ENCODE assay signal across 1 cellular context in genomic region chrX:151970661-151971060, GRCh38.
A peak's percentile ranks its signal among the peaks of the same experiment; 100 is the strongest.
TF ChIP-seq lines count a peak whose summit lies in the region.

No MANE protein-coding gene starts in this region.

TF ChIP-seq in HepG2, 621 proteins besides CTCF, POLR2A, EP300 and RAD21 (continued from another document and continues in another):
- TF ChIP-seq HNF4A (CRISPR knock-in tag; IDR thresholded peaks at IDR 0.05) (peak; percentile 75), FOXM1 (CRISPR knock-in tag; IDR thresholded peaks at IDR 0.05) (no peak), RFXANK (CRISPR knock-in tag; IDR thresholded peaks at IDR 0.05) (no peak), THRA (CRISPR knock-in tag; IDR thresholded peaks at IDR 0.05; ENCODE audit: borderline replicate concordance) (peak; percentile 49; the same call in 1 of the 2 replicates), CBX1 (IDR thresholded peaks at IDR 0.05; ENCODE audit: low read depth) (no peak), ZNF572 (CRISPR knock-in tag; IDR thresholded peaks at IDR 0.05) (no peak), ZNF782 (CRISPR knock-in tag; IDR thresholded peaks at IDR 0.05; ENCODE audit: borderline replicate concordance) (no peak), ZBTB40 (IDR thresholded peaks at IDR 0.05) (no peak), ZBTB40 (CRISPR knock-in tag; IDR thresholded peaks at IDR 0.05) (no peak), ARID3A (IDR thresholded peaks at IDR 0.05; ENCODE audit: low read depth, low read length) (0 out of 2 replicates have a peak, but pooled peaks have one; percentile 26), HIC2 (CRISPR knock-in tag; IDR thresholded peaks at IDR 0.05; ENCODE audit: low read depth) (no peak), ZZZ3 (CRISPR knock-in tag; IDR thresholded peaks at IDR 0.05; ENCODE audit: borderline replicate concordance) (no peak), MIER3 (CRISPR knock-in tag; IDR thresholded peaks at IDR 0.05; ENCODE audit: borderline replicate concordance) (peak; percentile 67; the same call in 1 of the 2 replicates), GMEB2 (CRISPR knock-in tag; IDR thresholded peaks at IDR 0.05; ENCODE audit: low read depth) (no peak), ZSCAN5A (CRISPR knock-in tag; IDR thresholded peaks at IDR 0.05; ENCODE audit: borderline replicate concordance) (no peak; the same call in 1 of the 2 replicates), ARHGAP35 (CRISPR knock-in tag; IDR thresholded peaks at IDR 0.05; ENCODE audit: borderline replicate concordance) (no peak), ZNF615 (CRISPR knock-in tag; IDR thresholded peaks at IDR 0.05; ENCODE audit: borderline replicate concordance) (no peak), ZNF124 (CRISPR knock-in tag; IDR thresholded peaks at IDR 0.05) (0 out of 2 replicates have a peak, but pooled peaks have one; percentile 37), UBTF (CRISPR knock-in tag; IDR thresholded peaks at IDR 0.05) (peak; percentile 45; the same call in 1 of the 2 replicates), ZNF451 (CRISPR knock-in tag; IDR thresholded peaks at IDR 0.05) (no peak), XRCC5 (optimal IDR thresholded peaks at IDR 0.05; ENCODE audit: low read length) (peak; percentile 35), SRSF4 (IDR thresholded peaks at IDR 0.05; ENCODE audit: low read depth, low read length, poor library complexity, severe bottlenecking) (no peak), ZMYM4 (CRISPR knock-in tag; IDR thresholded peaks at IDR 0.05) (peak; percentile 47; the same call in 1 of the 2 replicates), ZNF17 (CRISPR knock-in tag; IDR thresholded peaks at IDR 0.05) (no peak), ZFX (CRISPR knock-in tag; IDR thresholded peaks at IDR 0.05; ENCODE audit: low read depth) (peak; percentile 35; the same call in 1 of the 2 replicates), ZNF792 (CRISPR knock-in tag; IDR thresholded peaks at IDR 0.05) (peak; percentile 48; the same call in 1 of the 2 replicates), ZNF619 (CRISPR knock-in tag; IDR thresholded peaks at IDR 0.05) (no peak), NFE2L1 (CRISPR knock-in tag; IDR thresholded peaks at IDR 0.05; ENCODE audit: borderline replicate concordance) (no peak), RFX1 (IDR thresholded peaks at IDR 0.05) (no peak), ZNF383 (CRISPR knock-in tag; IDR thresholded peaks at IDR 0.05; ENCODE audit: borderline replicate concordance) (no peak), ZNF20 (CRISPR knock-in tag; IDR thresholded peaks at IDR 0.05) (no peak), LRRFIP1 (CRISPR knock-in tag; conservative IDR thresholded peaks at IDR 0.05) (no peak), REXO4 (CRISPR knock-in tag; IDR thresholded peaks at IDR 0.05; ENCODE audit: borderline replicate concordance) (no peak), ZNF773 (CRISPR knock-in tag; IDR thresholded peaks at IDR 0.05; ENCODE audit: borderline replicate concordance) (no peak), ZNF101 (CRISPR knock-in tag; IDR thresholded peaks at IDR 0.05; ENCODE audit: borderline replicate concordance, low read depth) (no peak), ZNF580 (CRISPR knock-in tag; IDR thresholded peaks at IDR 0.05; ENCODE audit: borderline replicate concordance, low read depth) (peak; percentile 21; the same call in 1 of the 2 replicates), ZNF670 (CRISPR knock-in tag; IDR thresholded peaks at IDR 0.05; ENCODE audit: borderline replicate concordance) (no peak)
